In the genomic region with DNA sequence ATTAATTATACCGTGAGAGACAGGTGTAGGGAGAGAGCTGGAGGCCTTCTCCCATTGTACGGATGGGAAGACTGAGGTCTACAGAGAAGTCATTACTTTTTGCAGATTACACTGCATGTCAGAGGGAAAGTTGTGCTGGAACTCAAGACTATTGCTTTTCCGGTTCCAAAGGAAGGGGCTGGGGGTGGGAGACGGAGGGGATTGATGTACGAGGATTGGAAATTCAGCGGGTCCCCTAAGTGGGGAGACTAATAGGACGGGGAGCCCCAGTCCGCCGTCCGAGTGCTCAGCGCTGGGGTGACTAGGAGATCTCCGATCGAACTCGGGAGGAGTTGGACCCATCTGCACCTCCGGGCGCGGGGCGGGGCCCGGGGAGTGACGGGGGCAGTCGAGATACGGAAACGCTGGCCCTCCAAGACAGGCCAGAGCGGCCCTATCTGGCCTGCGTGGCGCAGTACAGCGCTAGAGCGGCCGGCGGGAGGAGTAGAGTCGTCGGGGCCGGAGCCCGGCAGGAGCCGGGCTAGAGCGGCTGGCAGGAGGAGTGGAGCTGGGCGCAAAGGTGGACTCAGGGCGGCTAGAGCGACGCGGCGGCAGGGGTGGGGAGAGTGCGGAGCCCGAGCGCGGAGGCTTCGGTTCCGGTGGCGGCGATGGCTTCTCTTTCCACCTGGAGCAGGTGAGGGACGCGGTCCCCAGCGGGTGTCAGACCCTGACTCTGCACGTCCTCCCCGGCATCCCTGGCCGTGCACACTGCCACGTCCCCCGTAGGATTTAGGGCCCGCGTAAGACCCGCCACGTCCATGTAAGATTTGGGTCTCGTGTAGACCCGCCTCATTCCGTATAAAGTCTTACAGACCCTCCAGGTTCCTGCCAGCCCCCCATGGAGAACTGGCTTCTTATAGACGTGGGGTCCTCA, we compare ENCODE assay signal across 1 cellular context.
TF ChIP-seq lines count a peak whose summit lies in the region.

No MANE protein-coding gene starts in this region.

TF ChIP-seq in HEK293, 187 proteins besides CTCF, POLR2A, EP300 and RAD21 (continued from another document and continues in another):
- TF ChIP-seq ZNF280D (tag by site-specific recombination; IDR thresholded peaks at IDR 0.05) (peak; percentile 56; the same call in 1 of the 2 replicates), ZSCAN16 (tag by site-specific recombination; IDR thresholded peaks at IDR 0.05) (0 out of 2 replicates have a peak, but pooled peaks have one; percentile 12), HOXC10 (CRISPR knock-in tag; IDR thresholded peaks at IDR 0.05) (no peak), ZNF768 (tag by site-specific recombination; IDR thresholded peaks at IDR 0.05) (peak; percentile 99), TCF7L2 (IDR thresholded peaks at IDR 0.05; ENCODE audit: borderline replicate concordance, low read depth, low read length) (no peak), ZEB2 (tag by site-specific recombination; IDR thresholded peaks at IDR 0.05) (peak; percentile 99), ZNF677 (tag by site-specific recombination; IDR thresholded peaks at IDR 0.05) (no peak), ZNF76 (tag by site-specific recombination; IDR thresholded peaks at IDR 0.05; ENCODE audit: borderline replicate concordance, low read depth) (peak; percentile 86), ZNF239 (tag by site-specific recombination; IDR thresholded peaks at IDR 0.05) (peak; percentile 32; the same call in 1 of the 2 replicates), ZNF366 (tag by site-specific recombination; conservative IDR thresholded peaks at IDR 0.05) (no peak), ZFP69B (tag by site-specific recombination; IDR thresholded peaks at IDR 0.05) (peak; percentile 87), PRDM4 (tag by site-specific recombination; IDR thresholded peaks at IDR 0.05) (peak; percentile 78), GLIS1 (tag by site-specific recombination; IDR thresholded peaks at IDR 0.05) (peak; percentile 62), ZNF510 (tag by site-specific recombination; IDR thresholded peaks at IDR 0.05; ENCODE audit: insufficient replicate concordance) (no peak), ZSCAN23 (tag by site-specific recombination; IDR thresholded peaks at IDR 0.05) (peak; percentile 92), SP7 (tag by site-specific recombination; IDR thresholded peaks at IDR 0.05) (peak; percentile 95), ZNF549 (tag by site-specific recombination; IDR thresholded peaks at IDR 0.05) (no peak), ZBTB21 (tag by site-specific recombination; IDR thresholded peaks at IDR 0.05) (peak; percentile 87), MZF1 (tag by site-specific recombination; IDR thresholded peaks at IDR 0.05; ENCODE audit: borderline replicate concordance) (peak; percentile 72; the same call in 1 of the 2 replicates)
- TF ChIP-seq, protein P1, sequence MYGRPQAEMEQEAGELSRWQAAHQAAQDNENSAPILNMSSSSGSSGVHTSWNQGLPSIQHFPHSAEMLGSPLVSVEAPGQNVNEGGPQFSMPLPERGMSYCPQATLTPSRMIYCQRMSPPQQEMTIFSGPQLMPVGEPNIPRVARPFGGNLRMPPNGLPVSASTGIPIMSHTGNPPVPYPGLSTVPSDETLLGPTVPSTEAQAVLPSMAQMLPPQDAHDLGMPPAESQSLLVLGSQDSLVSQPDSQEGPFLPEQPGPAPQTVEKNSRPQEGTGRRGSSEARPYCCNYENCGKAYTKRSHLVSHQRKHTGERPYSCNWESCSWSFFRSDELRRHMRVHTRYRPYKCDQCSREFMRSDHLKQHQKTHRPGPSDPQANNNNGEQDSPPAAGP (tag by site-specific recombination; IDR thresholded peaks at IDR 0.05), result peak; percentile 98
- TF ChIP-seq, protein P2, sequence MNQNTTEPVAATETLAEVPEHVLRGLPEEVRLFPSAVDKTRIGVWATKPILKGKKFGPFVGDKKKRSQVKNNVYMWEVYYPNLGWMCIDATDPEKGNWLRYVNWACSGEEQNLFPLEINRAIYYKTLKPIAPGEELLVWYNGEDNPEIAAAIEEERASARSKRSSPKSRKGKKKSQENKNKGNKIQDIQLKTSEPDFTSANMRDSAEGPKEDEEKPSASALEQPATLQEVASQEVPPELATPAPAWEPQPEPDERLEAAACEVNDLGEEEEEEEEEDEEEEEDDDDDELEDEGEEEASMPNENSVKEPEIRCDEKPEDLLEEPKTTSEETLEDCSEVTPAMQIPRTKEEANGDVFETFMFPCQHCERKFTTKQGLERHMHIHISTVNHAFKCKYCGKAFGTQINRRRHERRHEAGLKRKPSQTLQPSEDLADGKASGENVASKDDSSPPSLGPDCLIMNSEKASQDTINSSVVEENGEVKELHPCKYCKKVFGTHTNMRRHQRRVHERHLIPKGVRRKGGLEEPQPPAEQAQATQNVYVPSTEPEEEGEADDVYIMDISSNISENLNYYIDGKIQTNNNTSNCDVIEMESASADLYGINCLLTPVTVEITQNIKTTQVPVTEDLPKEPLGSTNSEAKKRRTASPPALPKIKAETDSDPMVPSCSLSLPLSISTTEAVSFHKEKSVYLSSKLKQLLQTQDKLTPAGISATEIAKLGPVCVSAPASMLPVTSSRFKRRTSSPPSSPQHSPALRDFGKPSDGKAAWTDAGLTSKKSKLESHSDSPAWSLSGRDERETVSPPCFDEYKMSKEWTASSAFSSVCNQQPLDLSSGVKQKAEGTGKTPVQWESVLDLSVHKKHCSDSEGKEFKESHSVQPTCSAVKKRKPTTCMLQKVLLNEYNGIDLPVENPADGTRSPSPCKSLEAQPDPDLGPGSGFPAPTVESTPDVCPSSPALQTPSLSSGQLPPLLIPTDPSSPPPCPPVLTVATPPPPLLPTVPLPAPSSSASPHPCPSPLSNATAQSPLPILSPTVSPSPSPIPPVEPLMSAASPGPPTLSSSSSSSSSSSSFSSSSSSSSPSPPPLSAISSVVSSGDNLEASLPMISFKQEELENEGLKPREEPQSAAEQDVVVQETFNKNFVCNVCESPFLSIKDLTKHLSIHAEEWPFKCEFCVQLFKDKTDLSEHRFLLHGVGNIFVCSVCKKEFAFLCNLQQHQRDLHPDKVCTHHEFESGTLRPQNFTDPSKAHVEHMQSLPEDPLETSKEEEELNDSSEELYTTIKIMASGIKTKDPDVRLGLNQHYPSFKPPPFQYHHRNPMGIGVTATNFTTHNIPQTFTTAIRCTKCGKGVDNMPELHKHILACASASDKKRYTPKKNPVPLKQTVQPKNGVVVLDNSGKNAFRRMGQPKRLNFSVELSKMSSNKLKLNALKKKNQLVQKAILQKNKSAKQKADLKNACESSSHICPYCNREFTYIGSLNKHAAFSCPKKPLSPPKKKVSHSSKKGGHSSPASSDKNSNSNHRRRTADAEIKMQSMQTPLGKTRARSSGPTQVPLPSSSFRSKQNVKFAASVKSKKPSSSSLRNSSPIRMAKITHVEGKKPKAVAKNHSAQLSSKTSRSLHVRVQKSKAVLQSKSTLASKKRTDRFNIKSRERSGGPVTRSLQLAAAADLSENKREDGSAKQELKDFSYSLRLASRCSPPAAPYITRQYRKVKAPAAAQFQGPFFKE (tag by site-specific recombination; IDR thresholded peaks at IDR 0.05; ENCODE audit: borderline replicate concordance), result no peak
- TF ChIP-seq, protein P3, sequence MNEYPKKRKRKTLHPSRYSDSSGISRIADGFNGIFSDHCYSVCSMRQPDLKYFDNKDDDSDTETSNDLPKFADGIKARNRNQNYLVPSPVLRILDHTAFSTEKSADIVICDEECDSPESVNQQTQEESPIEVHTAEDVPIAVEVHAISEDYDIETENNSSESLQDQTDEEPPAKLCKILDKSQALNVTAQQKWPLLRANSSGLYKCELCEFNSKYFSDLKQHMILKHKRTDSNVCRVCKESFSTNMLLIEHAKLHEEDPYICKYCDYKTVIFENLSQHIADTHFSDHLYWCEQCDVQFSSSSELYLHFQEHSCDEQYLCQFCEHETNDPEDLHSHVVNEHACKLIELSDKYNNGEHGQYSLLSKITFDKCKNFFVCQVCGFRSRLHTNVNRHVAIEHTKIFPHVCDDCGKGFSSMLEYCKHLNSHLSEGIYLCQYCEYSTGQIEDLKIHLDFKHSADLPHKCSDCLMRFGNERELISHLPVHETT (tag by site-specific recombination; IDR thresholded peaks at IDR 0.05), result peak; percentile 99
- TF ChIP-seq, protein P4, sequence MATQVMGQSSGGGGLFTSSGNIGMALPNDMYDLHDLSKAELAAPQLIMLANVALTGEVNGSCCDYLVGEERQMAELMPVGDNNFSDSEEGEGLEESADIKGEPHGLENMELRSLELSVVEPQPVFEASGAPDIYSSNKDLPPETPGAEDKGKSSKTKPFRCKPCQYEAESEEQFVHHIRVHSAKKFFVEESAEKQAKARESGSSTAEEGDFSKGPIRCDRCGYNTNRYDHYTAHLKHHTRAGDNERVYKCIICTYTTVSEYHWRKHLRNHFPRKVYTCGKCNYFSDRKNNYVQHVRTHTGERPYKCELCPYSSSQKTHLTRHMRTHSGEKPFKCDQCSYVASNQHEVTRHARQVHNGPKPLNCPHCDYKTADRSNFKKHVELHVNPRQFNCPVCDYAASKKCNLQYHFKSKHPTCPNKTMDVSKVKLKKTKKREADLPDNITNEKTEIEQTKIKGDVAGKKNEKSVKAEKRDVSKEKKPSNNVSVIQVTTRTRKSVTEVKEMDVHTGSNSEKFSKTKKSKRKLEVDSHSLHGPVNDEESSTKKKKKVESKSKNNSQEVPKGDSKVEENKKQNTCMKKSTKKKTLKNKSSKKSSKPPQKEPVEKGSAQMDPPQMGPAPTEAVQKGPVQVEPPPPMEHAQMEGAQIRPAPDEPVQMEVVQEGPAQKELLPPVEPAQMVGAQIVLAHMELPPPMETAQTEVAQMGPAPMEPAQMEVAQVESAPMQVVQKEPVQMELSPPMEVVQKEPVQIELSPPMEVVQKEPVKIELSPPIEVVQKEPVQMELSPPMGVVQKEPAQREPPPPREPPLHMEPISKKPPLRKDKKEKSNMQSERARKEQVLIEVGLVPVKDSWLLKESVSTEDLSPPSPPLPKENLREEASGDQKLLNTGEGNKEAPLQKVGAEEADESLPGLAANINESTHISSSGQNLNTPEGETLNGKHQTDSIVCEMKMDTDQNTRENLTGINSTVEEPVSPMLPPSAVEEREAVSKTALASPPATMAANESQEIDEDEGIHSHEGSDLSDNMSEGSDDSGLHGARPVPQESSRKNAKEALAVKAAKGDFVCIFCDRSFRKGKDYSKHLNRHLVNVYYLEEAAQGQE (tag by site-specific recombination; IDR thresholded peaks at IDR 0.05), result peak; percentile 47; the same call in 1 of the 2 replicates
- TF ChIP-seq, protein P5, sequence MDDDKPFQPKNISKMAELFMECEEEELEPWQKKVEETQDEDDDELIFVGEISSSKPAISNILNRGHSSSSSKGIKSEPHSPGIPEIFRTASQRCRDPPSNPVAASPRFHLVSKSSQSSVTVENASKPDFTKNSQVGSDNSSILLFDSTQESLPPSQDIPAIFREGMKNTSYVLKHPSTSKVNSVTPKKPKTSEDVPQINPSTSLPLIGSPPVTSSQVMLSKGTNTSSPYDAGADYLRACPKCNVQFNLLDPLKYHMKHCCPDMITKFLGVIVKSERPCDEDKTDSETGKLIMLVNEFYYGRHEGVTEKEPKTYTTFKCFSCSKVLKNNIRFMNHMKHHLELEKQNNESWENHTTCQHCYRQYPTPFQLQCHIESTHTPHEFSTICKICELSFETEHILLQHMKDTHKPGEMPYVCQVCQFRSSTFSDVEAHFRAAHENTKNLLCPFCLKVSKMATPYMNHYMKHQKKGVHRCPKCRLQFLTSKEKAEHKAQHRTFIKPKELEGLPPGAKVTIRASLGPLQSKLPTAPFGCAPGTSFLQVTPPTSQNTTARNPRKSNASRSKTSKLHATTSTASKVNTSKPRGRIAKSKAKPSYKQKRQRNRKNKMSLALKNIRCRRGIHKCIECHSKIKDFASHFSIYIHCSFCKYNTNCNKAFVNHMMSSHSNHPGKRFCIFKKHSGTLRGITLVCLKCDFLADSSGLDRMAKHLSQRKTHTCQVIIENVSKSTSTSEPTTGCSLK (tag by site-specific recombination; IDR thresholded peaks at IDR 0.05), result no peak
